14 cellular contexts compared by ENCODE assay signal in genomic region chr20:24871429-24872213, GRCh38.
"Had no signal": no experiment of that assay in that cellular context is flagged by ENCODE, and none has a peak within 500 bp of the region (broad histone marks: within the 10 kb centered on the region; RNA-seq: fewer than 3 reads in every experiment).

No MANE protein-coding gene starts in this region.

- DNase-seq: activated B cell treated with CpG ODN at 0.5 μM for 24 hours; activated CD4-positive, alpha-beta T cell treated with anti-CD3 and anti-CD28 coated beads, Interleukin-2, amount 10 ng/mL, durations not matched to agents 24 days and 14 days; activated naive CD4-positive, alpha-beta T cell treated with anti-CD3 and anti-CD28 coated beads for 36 hours; esophagus squamous epithelium; foreskin fibroblast; left lung; mesendoderm; stimulated activated CD4-positive, alpha-beta T cell treated with anti-CD3 and anti-CD28 coated beads, Interleukin-4, amount 100 ng/mL, for 4 hours; stimulated activated naive CD8-positive, alpha-beta T cell treated with anti-CD3 and anti-CD28 coated beads, Interleukin-15, amount 100 ng/mL, for 72 hours had no signal

- H3K9me3 Mint-ChIP-seq: activated B cell treated with CpG ODN at 0.5 μM for 24 hours; activated CD4-positive, alpha-beta T cell treated with anti-CD3 and anti-CD28 coated beads, Interleukin-2, amount 10 ng/mL, durations not matched to agents 24 days and 14 days; activated naive CD4-positive, alpha-beta T cell treated with anti-CD3 and anti-CD28 coated beads for 36 hours; activated T-helper 17 cell treated with anti-CD3 and anti-CD28 coated beads, Interleukin-2, amount 50 U/mL, for 72 hours; stimulated activated naive CD8-positive, alpha-beta T cell treated with anti-CD3 and anti-CD28 coated beads, Interleukin-15, amount 100 ng/mL, for 72 hours had no signal

- ATAC-seq: activated T-helper 17 cell treated with anti-CD3 and anti-CD28 coated beads, Interleukin-2, amount 50 U/mL, for 72 hours; left lung had no signal

- H3K4me1 Mint-ChIP-seq: activated B cell treated with CpG ODN at 0.5 μM for 24 hours; activated CD4-positive, alpha-beta T cell treated with anti-CD3 and anti-CD28 coated beads, Interleukin-2, amount 10 ng/mL, durations not matched to agents 24 days and 14 days; activated T-helper 17 cell treated with anti-CD3 and anti-CD28 coated beads, Interleukin-2, amount 50 U/mL, for 72 hours had no signal

- H3K4me3 Mint-ChIP-seq: activated B cell treated with CpG ODN at 0.5 μM for 24 hours; activated CD4-positive, alpha-beta T cell treated with anti-CD3 and anti-CD28 coated beads, Interleukin-2, amount 10 ng/mL, durations not matched to agents 24 days and 14 days; activated naive CD4-positive, alpha-beta T cell treated with anti-CD3 and anti-CD28 coated beads for 36 hours; activated T-helper 17 cell treated with anti-CD3 and anti-CD28 coated beads, Interleukin-2, amount 50 U/mL, for 72 hours; neural crest cell; stimulated activated naive CD8-positive, alpha-beta T cell treated with anti-CD3 and anti-CD28 coated beads, Interleukin-15, amount 100 ng/mL, for 72 hours had no signal

- H3K36me3 ChIP-seq: esophagus squamous epithelium, left lung, vagina had no signal

- H3K4me3 ChIP-seq: esophagus squamous epithelium, left lung, skin epidermis, vagina had no signal

- H3K27ac Mint-ChIP-seq: activated B cell treated with CpG ODN at 0.5 μM for 24 hours; activated CD4-positive, alpha-beta T cell treated with anti-CD3 and anti-CD28 coated beads, Interleukin-2, amount 10 ng/mL, durations not matched to agents 24 days and 14 days; activated naive CD4-positive, alpha-beta T cell treated with anti-CD3 and anti-CD28 coated beads for 36 hours; activated T-helper 17 cell treated with anti-CD3 and anti-CD28 coated beads, Interleukin-2, amount 50 U/mL, for 72 hours had no signal

- H3K9me3 ChIP-seq: esophagus squamous epithelium, vagina had no signal

- H3K4me1 ChIP-seq: esophagus squamous epithelium, left lung, parathyroid adenoma, vagina had no signal

- H3K27ac ChIP-seq: esophagus squamous epithelium, left lung, parathyroid adenoma, skin epidermis, vagina had no signal

- H3K27me3 ChIP-seq: vagina had no signal
